18 cellular contexts compared by ENCODE assay signal in the genomic region with DNA sequence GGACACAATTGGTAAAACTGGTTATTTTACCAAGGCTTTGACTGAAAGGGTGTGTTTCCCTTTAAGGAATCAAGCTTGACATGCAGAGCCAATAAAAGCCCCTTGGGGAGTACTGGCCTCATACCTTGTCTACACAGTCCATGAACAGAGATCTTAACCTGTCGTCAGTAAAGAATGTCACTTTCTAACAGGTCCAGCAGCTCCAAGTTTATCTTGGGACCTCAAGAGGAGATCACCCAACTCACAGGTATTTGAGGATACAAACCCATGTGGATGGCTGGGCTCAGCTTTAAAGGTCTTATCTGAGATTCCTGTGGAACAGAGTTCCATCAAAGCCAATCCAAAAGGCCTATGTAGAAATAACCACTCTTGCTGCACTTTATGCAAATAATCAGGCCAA.
DNase-seq lines count a peak whose midpoint lies in the region; ATAC-seq and TF ChIP-seq lines count a peak whose summit lies in the region.
"Had no signal": no experiment of that assay in that cellular context is flagged by ENCODE, and none has a peak within 500 bp of the region (broad histone marks: within the 10 kb centered on the region; RNA-seq: fewer than 3 reads in every experiment).

No MANE protein-coding gene starts in this region.

- CTCF ChIA-PET in activated CD4-positive, alpha-beta T cell treated with anti-CD3 and anti-CD28 coated beads for 36 hours (lab: Charles Lee), result interaction anchor here (0.7 to 3.6 kb wide), 3 partner anchors 12 to 85 kb away, joined by 3 to 20 read pairs (median 4); partner anchors contain the start of gene STK17A
- CTCF ChIA-PET in CD4-positive, alpha-beta T cell (lab: Charles Lee), result interaction anchor here (0.7 to 7.4 kb wide), 2 partner anchors 30 to 86 kb away, joined by 3 to 46 read pairs; partner anchors contain the start of gene STK17A

- H3K27ac Mint-ChIP-seq in activated CD4-positive, alpha-beta T cell treated with anti-CD3 and anti-CD28 coated beads for 36 hours, result peak overlapping the region; percentile 67
- H3K27ac Mint-ChIP-seq in CD4-positive, alpha-beta T cell, result peak overlapping the region; percentile 86
- peak overlapping the region; percentile 67 for H3K27ac Mint-ChIP-seq in memory B cell

- intact Hi-C loops in activated CD4-positive, alpha-beta T cell treated with anti-CD3 and anti-CD28 coated beads for 36 hours (cut with DNase I, micrococcal nuclease), result no loop called here
- intact Hi-C loops in CD4-positive, alpha-beta T cell (cut with DNase I, micrococcal nuclease), result loop anchor here in 1 of 2 experiments (5.0 kb wide), 1 partner anchor 41 kb away; no protein-coding TSS in a partner anchor
- intact Hi-C loops in upper lobe of right lung (cut with DNase I) (no loop called here), left ventricle myocardium superior (cut with micrococcal nuclease) (no loop called here)

- H3K27ac ChIP-seq in CD4-positive, alpha-beta T cell (ENCODE audit: low read depth, low read length), result no peak overlapping the region
- no peak overlapping the region for H3K27ac ChIP-seq in upper lobe of right lung
- H3K27ac ChIP-seq: C4-2B, SK-N-MC had no signal

- no peak overlapping the region for H3K4me3 Mint-ChIP-seq in activated CD4-positive, alpha-beta T cell treated with anti-CD3 and anti-CD28 coated beads for 36 hours
- H3K4me3 Mint-ChIP-seq in CD4-positive, alpha-beta T cell, result no peak overlapping the region
- no peak overlapping the region for H3K4me3 Mint-ChIP-seq in memory B cell

- no peaks in the 10 kb centered on the region for H3K27me3 ChIP-seq in CD4-positive, alpha-beta T cell (ENCODE audit: control insufficient read depth, insufficient read depth, low read length)
- H3K27me3 ChIP-seq in upper lobe of right lung, result no peaks in the 10 kb centered on the region

- POLR2A ChIA-PET in activated CD4-positive, alpha-beta T cell treated with anti-CD3 and anti-CD28 coated beads for 36 hours (lab: Charles Lee), result interaction anchor here (0.7 kb wide), 1 partner anchor 12 kb away, joined by 3 read pairs; no protein-coding TSS in a partner anchor
- POLR2A ChIA-PET in CD4-positive, alpha-beta T cell (lab: Charles Lee), result interaction anchor here (1.2 to 2.6 kb wide), 3 partner anchors 14 to 19 kb away, joined by 3 to 17 read pairs (median 3); no protein-coding TSS in a partner anchor

- no peaks in the 10 kb centered on the region for H3K27me3 Mint-ChIP-seq in activated CD4-positive, alpha-beta T cell treated with anti-CD3 and anti-CD28 coated beads for 36 hours
- no peaks in the 10 kb centered on the region for H3K27me3 Mint-ChIP-seq in CD4-positive, alpha-beta T cell
- no peaks in the 10 kb centered on the region for H3K27me3 Mint-ChIP-seq in memory B cell

- peaks cover 85% of the 10 kb centered on the region for H3K4me1 Mint-ChIP-seq in activated CD4-positive, alpha-beta T cell treated with anti-CD3 and anti-CD28 coated beads for 36 hours
- H3K4me1 Mint-ChIP-seq in CD4-positive, alpha-beta T cell (ENCODE audit: low read depth), result peaks cover 85% of the 10 kb centered on the region
- peaks cover 31% of the 10 kb centered on the region for H3K4me1 Mint-ChIP-seq in memory B cell

- H3K36me3 ChIP-seq in upper lobe of right lung, result no peaks in the 10 kb centered on the region

- no peak for DNase-seq in activated CD4-positive, alpha-beta T cell treated with anti-CD3 and anti-CD28 coated beads for 36 hours
- no peak for DNase-seq in activated CD4-positive, alpha-beta T cell treated with anti-CD3 and anti-CD28 coated beads for 1 hour
- no peak for DNase-seq in CD4-positive, alpha-beta T cell
- DNase-seq in NCI-H226 (peak; percentile 32), memory B cell (ENCODE audit: low spot score in 2 of 2) (no peak), upper lobe of right lung (no peak), left ventricle myocardium superior (no peak)
- DNase-seq: 8988T, GF-D8, GM23248, MM.1S, NCI-H1105, NCI-H1694 treated with DMSO at 0.1 percent for 48 hours, NCI-H69 had no signal

- no peak overlapping the region for H3K4me3 ChIP-seq in upper lobe of right lung
- H3K4me3 ChIP-seq: SK-N-MC had no signal

- no peaks in the 10 kb centered on the region for H3K4me1 ChIP-seq in upper lobe of right lung

- ATAC-seq in activated CD4-positive, alpha-beta T cell treated with anti-CD3 and anti-CD28 coated beads for 36 hours, result no peak
- no peak for ATAC-seq in CD4-positive, alpha-beta T cell (ENCODE audit: poor library complexity)
- ATAC-seq in memory B cell (ENCODE audit: low read depth), result no peak
- ATAC-seq in HG03095 (IDR thresholded peaks at IDR 0.05; ENCODE audit: unreplicated experiment), result no peak
- ATAC-seq in upper lobe of right lung, result no peak
- no peak for ATAC-seq in left ventricle myocardium superior
- ATAC-seq: Right ventricle myocardium inferior had no signal

- H3K9me3 Mint-ChIP-seq in activated CD4-positive, alpha-beta T cell treated with anti-CD3 and anti-CD28 coated beads for 36 hours (ENCODE audit: low read depth), result peaks cover 20% of the 10 kb centered on the region
- H3K9me3 Mint-ChIP-seq in CD4-positive, alpha-beta T cell, result peaks cover 6% of the 10 kb centered on the region
- H3K9me3 Mint-ChIP-seq in memory B cell, result peaks cover 12% of the 10 kb centered on the region

- H3K36me3 Mint-ChIP-seq in activated CD4-positive, alpha-beta T cell treated with anti-CD3 and anti-CD28 coated beads for 36 hours (ENCODE audit: low read depth), result peaks cover 58% of the 10 kb centered on the region
- peaks cover 69% of the 10 kb centered on the region for H3K36me3 Mint-ChIP-seq in CD4-positive, alpha-beta T cell (ENCODE audit: low read depth)
- peaks cover 42% of the 10 kb centered on the region for H3K36me3 Mint-ChIP-seq in memory B cell

- H3K9me3 ChIP-seq in CD4-positive, alpha-beta T cell (ENCODE audit: control insufficient read depth, low read length), result peaks cover 6% of the 10 kb centered on the region
- H3K9me3 ChIP-seq in upper lobe of right lung, result no peaks in the 10 kb centered on the region

- no peak for TF ChIP-seq CTCF in CD4-positive, alpha-beta T cell (IDR thresholded peaks at IDR 0.05)
- TF ChIP-seq CTCF in upper lobe of right lung (IDR thresholded peaks at IDR 0.05), result no peak
